24 cellular contexts compared by ENCODE assay signal in the genomic region with DNA sequence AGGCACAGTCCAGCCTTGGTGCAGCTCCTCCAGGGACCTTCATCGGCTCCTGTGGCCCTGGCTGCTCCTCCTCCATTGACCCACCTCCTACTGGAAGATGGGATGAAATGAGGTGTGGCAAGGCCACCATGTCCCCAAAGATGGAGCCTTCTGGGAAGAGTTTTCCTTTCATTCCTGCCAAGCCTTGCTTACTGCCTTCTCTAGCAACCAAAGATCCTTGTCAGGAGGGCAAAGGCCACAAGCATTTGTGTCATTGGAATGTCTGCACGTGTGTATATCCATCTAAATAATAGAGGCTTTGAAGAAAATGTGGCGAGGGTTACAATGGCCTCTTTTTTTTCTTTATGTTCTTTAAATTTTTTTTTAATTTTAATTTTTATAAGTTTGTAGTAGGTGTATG.
DNase-seq lines count a peak whose midpoint lies in the region; ATAC-seq and TF ChIP-seq lines count a peak whose summit lies in the region.
"Had no signal": no experiment of that assay in that cellular context is flagged by ENCODE, and none has a peak within 500 bp of the region (broad histone marks: within the 10 kb centered on the region; RNA-seq: fewer than 3 reads in every experiment).

No MANE protein-coding gene starts in this region.

- H3K27me3 ChIP-seq in body of pancreas (no peaks in the 10 kb centered on the region), thoracic aorta (replicated peaks; ENCODE audit: insufficient read depth) (no peaks in the 10 kb centered on the region)
- H3K27me3 ChIP-seq: testis had no signal

- DNase-seq in HT-29 (ENCODE audit: low spot score) (peak; percentile 16), body of pancreas (no peak), thoracic aorta (ENCODE audit: low spot score) (no peak), NK-92 (lab: John Stamatoyannopoulos, UW; ENCODE audit: unreplicated experiment) (no peak), GF-D8 (lab: John Stamatoyannopoulos, UW) (no peak)
- DNase-seq: activated naive CD4-positive, alpha-beta T cell treated with anti-CD3 and anti-CD28 coated beads for 36 hours; activated T-cell treated with anti-CD3 and anti-CD28 coated beads, Interleukin-2, amount 50 U/mL, for 48 hours; amygdala; CD8-positive, alpha-beta T cell; cerebellar nuclear complex; DMS79; foreskin fibroblast; GOT3; KBM-7; left ventricle myocardium inferior; nephron progenitor cell; Right ventricle myocardium superior; T-cell; testis had no signal

- WGBS in body of pancreas, 2 donors, result 67 to 68% methylated on average over 3 of the region's 3 CpGs

- peak overlapping the region; percentile 74 to 85 (median 80) for H3K27ac ChIP-seq in body of pancreas
- peak overlapping the region; percentile 13 to 72 for H3K27ac ChIP-seq in thoracic aorta
- H3K27ac ChIP-seq: left ventricle myocardium inferior, testis had no signal

- H3K4me3 Mint-ChIP-seq in nephron, result no peak overlapping the region
- H3K4me3 Mint-ChIP-seq: activated naive CD4-positive, alpha-beta T cell treated with anti-CD3 and anti-CD28 coated beads for 36 hours; CD8-positive, alpha-beta T cell; nephron progenitor cell; stimulated activated memory B cell treated with anti-CD40 and anti-IgM and Interleukin-4, amounts not matched to agents 10 μg/mL and 1 μg/mL and 100 μg/mL, for 72 hours; T-cell had no signal

- no peak for ATAC-seq in body of pancreas
- no peak for ATAC-seq in thoracic aorta (ENCODE audit: insufficient number of reproducible peaks, low FRiP score, low read depth)
- no peak for ATAC-seq in GM19035 (IDR thresholded peaks at IDR 0.05; ENCODE audit: unreplicated experiment)
- ATAC-seq: CD8-positive, alpha-beta T cell; stimulated activated memory B cell treated with anti-CD40 and anti-IgM and Interleukin-4, amounts not matched to agents 10 μg/mL and 1 μg/mL and 100 μg/mL, for 72 hours; T-cell had no signal

- H3K4me3 ChIP-seq in body of pancreas (no peak overlapping the region), thoracic aorta (no peak overlapping the region)
- H3K4me3 ChIP-seq: left ventricle myocardium inferior, skin epidermis, testis had no signal

- H3K27me3 Mint-ChIP-seq in nephron (ENCODE audit: low read depth), result peaks cover 4% of the 10 kb centered on the region
- H3K27me3 Mint-ChIP-seq: progenitor cell of endocrine pancreas had no signal

- intact Hi-C loops in body of pancreas (cut with DNase I), result no loop called here

- H3K36me3 Mint-ChIP-seq in nephron (ENCODE audit: low read depth), result peaks cover 27% of the 10 kb centered on the region
- H3K36me3 Mint-ChIP-seq: CD8-positive, alpha-beta T cell; stimulated activated memory B cell treated with anti-CD40 and anti-IgM and Interleukin-4, amounts not matched to agents 10 μg/mL and 1 μg/mL and 100 μg/mL, for 72 hours; T-cell had no signal

- TF ChIP-seq CTCF in body of pancreas (IDR thresholded peaks at IDR 0.05) (no peak), nephron (IDR thresholded peaks at IDR 0.05; ENCODE audit: unreplicated experiment in 3 of 3) (no peak), thoracic aorta (IDR thresholded peaks at IDR 0.05) (no peak)

- H3K4me1 Mint-ChIP-seq in nephron, result peaks cover 41% of the 10 kb centered on the region
- H3K4me1 Mint-ChIP-seq: stimulated activated memory B cell treated with anti-CD40 and anti-IgM and Interleukin-4, amounts not matched to agents 10 μg/mL and 1 μg/mL and 100 μg/mL, for 72 hours; T-cell had no signal

- H3K4me1 ChIP-seq in body of pancreas, result peaks cover 15% of the 10 kb centered on the region
- H3K4me1 ChIP-seq in thoracic aorta (ENCODE audit: control insufficient read depth in 1 of 2, low read depth in 2 of 2), result peaks cover 7 to 32% of the 10 kb centered on the region in 2 donors
- H3K4me1 ChIP-seq: left ventricle myocardium inferior, testis had no signal

- H3K27ac Mint-ChIP-seq in nephron, result peak overlapping the region; percentile 55 to 79 (median 75)
- H3K27ac Mint-ChIP-seq: activated naive CD4-positive, alpha-beta T cell treated with anti-CD3 and anti-CD28 coated beads for 36 hours; CD8-positive, alpha-beta T cell; nephron progenitor cell; progenitor cell of endocrine pancreas; stimulated activated memory B cell treated with anti-CD40 and anti-IgM and Interleukin-4, amounts not matched to agents 10 μg/mL and 1 μg/mL and 100 μg/mL, for 72 hours; T-cell had no signal

- peaks cover 8% of the 10 kb centered on the region for H3K9me3 Mint-ChIP-seq in nephron

- H3K36me3 ChIP-seq in body of pancreas (replicated peaks in 1 of 2; ENCODE audit: insufficient read depth in 1 of 2, low read depth in 2 of 2), result no peaks in the 10 kb centered on the region
- H3K36me3 ChIP-seq in thoracic aorta, result no peaks in the 10 kb centered on the region
- H3K36me3 ChIP-seq: left ventricle myocardium inferior had no signal

- H3K9me3 ChIP-seq in body of pancreas (peaks cover 0 to 3% (median 0%) of the 10 kb centered on the region in 3 donors), thoracic aorta (no peaks in the 10 kb centered on the region)
- H3K9me3 ChIP-seq: testis had no signal

- no peak for TF ChIP-seq POLR2A in body of pancreas (IDR thresholded peaks at IDR 0.05)
